ENCODE assay signal across 17 cellular contexts in the genomic region with DNA sequence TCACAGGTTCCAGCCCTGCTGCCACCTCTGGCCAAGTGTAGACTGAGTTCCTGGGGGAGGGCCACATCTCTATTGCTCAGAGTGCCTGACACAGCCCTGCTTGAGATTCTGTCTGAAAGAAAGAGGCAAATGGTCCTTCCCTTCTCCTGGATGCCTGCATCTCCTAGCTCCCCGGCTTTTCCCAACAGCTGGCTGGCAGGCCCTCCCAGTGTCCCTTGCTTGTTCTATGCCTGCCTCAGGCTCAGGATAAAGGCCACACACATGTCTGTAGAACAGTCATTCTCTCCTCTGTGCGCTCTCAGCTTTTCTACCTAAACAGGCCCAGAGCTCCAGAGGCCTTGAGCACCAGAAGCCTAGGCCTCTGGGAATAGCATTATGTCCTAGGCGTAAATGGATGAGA.
DNase-seq lines count a peak whose midpoint lies in the region; ATAC-seq and TF ChIP-seq lines count a peak whose summit lies in the region.
"Had no signal": no experiment of that assay in that cellular context is flagged by ENCODE, and none has a peak within 500 bp of the region (broad histone marks: within the 10 kb centered on the region; RNA-seq: fewer than 3 reads in every experiment).

No MANE protein-coding gene starts in this region.

- no peaks in the 10 kb centered on the region for H3K27me3 Mint-ChIP-seq in brain

- H3K27ac Mint-ChIP-seq in brain: peak overlapping the region in 3 of 5 experiments; percentile 43 to 73 (median 70)
- H3K27ac Mint-ChIP-seq: CD14-positive monocyte; CD8-positive, alpha-beta T cell had no signal

- H3K4me1 ChIP-seq in mesenchymal stem cell (ENCODE audit: control insufficient read depth, insufficient read depth, low read depth, low read length) (no peaks in the 10 kb centered on the region), suprapubic skin (peaks cover 7% of the 10 kb centered on the region), left lung (no peaks in the 10 kb centered on the region)
- H3K4me1 ChIP-seq: HAP-1 had no signal

- peaks cover 27% of the 10 kb centered on the region for H3K4me1 Mint-ChIP-seq in brain
- H3K4me1 Mint-ChIP-seq: CD14-positive monocyte had no signal

- H4K91ac ChIP-seq in mesenchymal stem cell (ENCODE audit: low read length): peak overlapping the region; percentile 11

- H2BK12ac ChIP-seq in mesenchymal stem cell (ENCODE audit: low read length in 2 of 2): no peak overlapping the region

- H3K9me3 Mint-ChIP-seq in brain: peaks cover 3 to 15% (median 4%) of the 10 kb centered on the region in 5 experiments
- H3K9me3 Mint-ChIP-seq: CD8-positive, alpha-beta T cell had no signal

- H2BK15ac ChIP-seq in mesenchymal stem cell (ENCODE audit: low read depth, poor library complexity, severe bottlenecking): peak overlapping the region; percentile 33

- no peak overlapping the region for H3K9ac ChIP-seq in mesenchymal stem cell (ENCODE audit: low read length)

- no peak for TF ChIP-seq EP300 in suprapubic skin (IDR thresholded peaks at IDR 0.05)

- intact Hi-C loops in Right ventricle myocardium inferior (cut with DNase I): no loop called here
- intact Hi-C loops in cardiac septum (cut with DNase I): no loop called here
- intact Hi-C loops in left lung (cut with DNase I): no loop called here

- H3K27me3 ChIP-seq in mesenchymal stem cell (ENCODE audit: control insufficient read depth in 1 of 2, insufficient read depth in 1 of 2, low read length in 2 of 2) (no peaks in the 10 kb centered on the region), suprapubic skin (no peaks in the 10 kb centered on the region), left lung (no peaks in the 10 kb centered on the region)

- no peak for TF ChIP-seq CTCF in brain (conservative IDR thresholded peaks at IDR 0.05)
- no peak for TF ChIP-seq CTCF in suprapubic skin (IDR thresholded peaks at IDR 0.05)
- TF ChIP-seq CTCF in left lung (IDR thresholded peaks at IDR 0.05): no peak

- H3K9me3 ChIP-seq in mesenchymal stem cell (ENCODE audit: control insufficient read depth, low read length): no peaks in the 10 kb centered on the region
- no peaks in the 10 kb centered on the region for H3K9me3 ChIP-seq in suprapubic skin
- no peaks in the 10 kb centered on the region for H3K9me3 ChIP-seq in left lung
- H3K9me3 ChIP-seq: HAP-1 had no signal

- ATAC-seq in Right ventricle myocardium inferior (peak; percentile 23), left lung (no peak)
- ATAC-seq: CD8-positive, alpha-beta T cell had no signal

- H3K36me3 ChIP-seq in mesenchymal stem cell (ENCODE audit: control insufficient read depth in 1 of 2, insufficient read depth in 2 of 2, low read depth in 1 of 2, low read length in 2 of 2) (no peaks in the 10 kb centered on the region), suprapubic skin (no peaks in the 10 kb centered on the region), left lung (no peaks in the 10 kb centered on the region)
- H3K36me3 ChIP-seq: HAP-1 had no signal

- H2AK5ac ChIP-seq in mesenchymal stem cell (ENCODE audit: low read length, severe bottlenecking): no peak overlapping the region

- no peak overlapping the region for H3K4me2 ChIP-seq in mesenchymal stem cell (ENCODE audit: low read length, poor library complexity, severe bottlenecking)

- no peak overlapping the region for H2BK120ac ChIP-seq in mesenchymal stem cell (ENCODE audit: low read depth, low read length)

- H3K4ac ChIP-seq in mesenchymal stem cell (ENCODE audit: low read depth in 1 of 2, low read length in 2 of 2): no peak overlapping the region

- H3K4me3 ChIP-seq in mesenchymal stem cell (ENCODE audit: insufficient read depth in 1 of 2, low read depth in 1 of 2, low read length in 2 of 2) (no peak overlapping the region), suprapubic skin (no peak overlapping the region), left lung (no peak overlapping the region)
- H3K4me3 ChIP-seq: HAP-1 had no signal

- peak overlapping the region; percentile 24 for H4K8ac ChIP-seq in mesenchymal stem cell (ENCODE audit: low read length)

- no peak overlapping the region for H3K23ac ChIP-seq in mesenchymal stem cell (ENCODE audit: low read length in 2 of 2)

- H3K36me3 Mint-ChIP-seq in brain: no peaks in the 10 kb centered on the region
- H3K36me3 Mint-ChIP-seq: CD14-positive monocyte; CD8-positive, alpha-beta T cell had no signal

- 99% methylated on average over 3 of the region's 3 CpGs for WGBS in mesenchymal stem cell
- WGBS in suprapubic skin: 84% methylated on average over 3 of the region's 3 CpGs

- H3K27ac ChIP-seq in mesenchymal stem cell (ENCODE audit: low read length, poor library complexity, severe bottlenecking) (no peak overlapping the region), suprapubic skin (peak overlapping the region; percentile 57), left lung (no peak overlapping the region)
- H3K27ac ChIP-seq: 22Rv1 had no signal

- no peaks in the 10 kb centered on the region for H3K79me1 ChIP-seq in mesenchymal stem cell (replicated peaks; ENCODE audit: low read length, poor library complexity, severe bottlenecking)

- H2BK5ac ChIP-seq in mesenchymal stem cell (ENCODE audit: low read depth, low read length, poor library complexity, severe bottlenecking): no peak overlapping the region

- no peak overlapping the region for H3K4me3 Mint-ChIP-seq in brain
- H3K4me3 Mint-ChIP-seq: CD14-positive monocyte; CD8-positive, alpha-beta T cell had no signal

- H3K14ac ChIP-seq in mesenchymal stem cell (ENCODE audit: low read length in 2 of 2): no peak overlapping the region

- no peak for TF ChIP-seq POLR2A in suprapubic skin (IDR thresholded peaks at IDR 0.05)

- H2AFZ ChIP-seq in mesenchymal stem cell (ENCODE audit: low read depth, low read length): no peak overlapping the region

- no peak overlapping the region for H3K18ac ChIP-seq in mesenchymal stem cell (ENCODE audit: low read depth in 1 of 2, low read length in 2 of 2)

- DNase-seq in Right ventricle myocardium inferior (ENCODE audit: missing footprints): no peak
- no peak for DNase-seq in cardiac septum (ENCODE audit: low spot score)
- DNase-seq in mesenchymal stem cell: no peak
- DNase-seq in suprapubic skin (ENCODE audit: low spot score in 2 of 2): no peak
- no peak for DNase-seq in cerebellar cortex (ENCODE audit: low spot score)
- no peak for DNase-seq in activated effector memory CD4-positive, alpha-beta T cell treated with Interleukin-2 at 50 U/mL for 16 hours
- no peak for DNase-seq in left lung
- DNase-seq: CD8-positive, alpha-beta T cell; COR-L47; DMS153; DMS79 treated with DMSO at 0.1 percent for 48 hours; EL; GOT3 had no signal
